Comparison of ENCODE assay signal across 8 cellular contexts in the genomic region with DNA sequence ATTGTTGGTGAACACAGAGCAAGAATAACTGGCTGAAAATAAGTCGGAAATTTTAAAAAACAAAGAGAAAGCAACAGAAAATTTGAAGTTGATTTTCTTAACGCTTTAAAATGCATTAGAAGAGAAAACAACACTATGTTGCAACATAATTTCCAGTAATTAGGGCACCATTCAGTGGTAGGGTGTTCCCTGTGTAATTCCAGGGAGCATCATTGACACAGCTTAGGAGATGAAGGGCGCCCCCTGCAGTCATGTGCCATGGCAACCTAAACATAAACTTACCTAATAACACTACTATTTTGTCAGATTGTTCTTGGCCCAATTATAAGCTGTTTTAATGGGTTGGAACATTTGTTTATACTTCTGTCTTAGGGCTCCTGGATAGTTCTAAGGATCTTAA.
DNase-seq lines count a peak whose midpoint lies in the region; ATAC-seq and TF ChIP-seq lines count a peak whose summit lies in the region.

No MANE protein-coding gene starts in this region.

- CTCF ChIA-PET in AG04449 (lab: Yijun Ruan, JAX): interaction anchor here (0.6 to 2.9 kb wide), 15 partner anchors 10 to 687 kb away, joined by 3 to 14 read pairs (median 4); no protein-coding TSS in a partner anchor
- CTCF ChIA-PET in RWPE1 (lab: Yijun Ruan, JAX): no interaction called here

- H3K27me3 ChIP-seq in heart left ventricle: no peaks in the 10 kb centered on the region

- peaks cover 0 to 20% (median 5%) of the 10 kb centered on the region in 12 donors for H3K4me1 ChIP-seq in heart left ventricle

- TF ChIP-seq CTCF in AG04449 (IDR thresholded peaks at IDR 0.05; ENCODE audit: insufficient read depth, low read length, missing control alignments): peak; percentile 35
- TF ChIP-seq CTCF in GM13977 (IDR thresholded peaks at IDR 0.05; ENCODE audit: extremely low read depth, insufficient read depth, missing control alignments): peak; percentile 15
- peak; percentile 20; the same call in 1 of the 2 replicates for TF ChIP-seq CTCF in RWPE1 (conservative IDR thresholded peaks at IDR 0.05; ENCODE audit: low read depth)
- peak in 10 of 12 donors; percentile 14 to 58 (median 45) for TF ChIP-seq CTCF in heart left ventricle (IDR thresholded peaks at IDR 0.05)

- H3K27ac ChIP-seq in RWPE1: no peak overlapping the region
- no peak overlapping the region for H3K27ac ChIP-seq in heart left ventricle

- DNase-seq in AG04449 (ENCODE audit: low read depth, low spot score) (no peak), GM13977 (ENCODE audit: low spot score) (no peak), RWPE1 (ENCODE audit: low spot score) (no peak), heart left ventricle (peak in 3 of 5 donors; percentile 12 to 48 (median 30)), superior temporal gyrus (ENCODE audit: extremely low spot score) (peak; percentile 63)
- no peak for DNase-seq in stimulated activated CD4-positive, alpha-beta T cell treated with anti-CD3 and anti-CD28 coated beads, Interleukin-4, amount 100 ng/mL, for 4 hours
- DNase-seq in activated CD4-positive, alpha-beta T cell treated with anti-CD3 and anti-CD28 coated beads for 4 hours: no peak

- in situ Hi-C loops in GM13977 (cut with MboI; ENCODE audit: low pct_unique_long_range_greater_than_20kb, low sequenced_read_pairs, unreplicated experiment): no loop called here

- POLR2A ChIA-PET in AG04449 (lab: Yijun Ruan, JAX) (interaction anchor here (0.7 kb wide), 1 partner anchor 357 kb away, joined by 5 read pairs; no protein-coding TSS in a partner anchor), RWPE1 (lab: Yijun Ruan, JAX; ENCODE audit: low non-redundant PET) (no interaction called here)

- no peaks in the 10 kb centered on the region for H3K9me3 ChIP-seq in heart left ventricle

- intact Hi-C loops in heart left ventricle (cut with DNase I): no loop called here

- TF ChIP-seq POLR2A in heart left ventricle (IDR thresholded peaks at IDR 0.05): no peak

- H3K4me3 ChIP-seq in AG04449 (ENCODE audit: low read depth, low read length): no peak overlapping the region
- H3K4me3 ChIP-seq in heart left ventricle: no peak overlapping the region

- peaks cover 0 to 24% (median 7%) of the 10 kb centered on the region in 9 donors for H3K36me3 ChIP-seq in heart left ventricle

- WGBS in heart left ventricle, 4 donors: 51 to 56% (median 52%) methylated on average over 3 of the region's 3 CpGs

- ATAC-seq in heart left ventricle: peak; percentile 48 to 62 (median 56)
- ATAC-seq in HG03045 (IDR thresholded peaks at IDR 0.05; ENCODE audit: unreplicated experiment): no peak

Comparison
In these comparisons a context has a peak if more than half of its experiments do, and no peak if none do; other contexts are left out.
1. DNase-seq: peak in heart left ventricle (3 of 5) and superior temporal gyrus (single experiment); none in AG04449 (single experiment), GM13977 (single experiment), RWPE1 (single experiment), stimulated activated CD4-positive, alpha-beta T cell treated with anti-CD3 and anti-CD28 coated beads, Interleukin-4, amount 100 ng/mL, for 4 hours (0 of 2) and activated CD4-positive, alpha-beta T cell treated with anti-CD3 and anti-CD28 coated beads for 4 hours (0 of 2).
2. Peak in every context shown above with its lines, with median percentiles within 50 percentile points of each other: CTCF ChIP-seq.